9 cellular contexts compared by ENCODE assay signal in the genomic region with DNA sequence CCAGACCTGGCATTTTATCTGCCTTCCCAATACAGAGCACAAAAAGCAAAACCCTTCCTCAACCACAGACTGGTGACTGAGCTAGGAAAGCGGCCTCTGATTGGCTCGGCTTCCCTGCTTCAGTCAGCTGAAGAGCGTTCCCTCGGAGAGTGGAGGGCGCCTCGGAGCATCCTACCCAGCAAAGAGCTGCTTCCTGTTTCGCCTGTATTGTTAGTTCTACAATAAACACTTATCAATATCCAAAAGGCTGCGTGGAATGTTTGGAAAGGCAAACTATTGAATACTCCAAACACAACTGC.
DNase-seq lines count a peak whose midpoint lies in the region; ATAC-seq and TF ChIP-seq lines count a peak whose summit lies in the region.
"Had no signal": no experiment of that assay in that cellular context is flagged by ENCODE, and none has a peak within 500 bp of the region (broad histone marks: within the 10 kb centered on the region; RNA-seq: fewer than 3 reads in every experiment).

No MANE protein-coding gene starts in this region.

- H3K27ac Mint-ChIP-seq in CD4-positive, alpha-beta T cell: no peak overlapping the region

- peaks cover 4% of the 10 kb centered on the region for H3K27me3 Mint-ChIP-seq in CD4-positive, alpha-beta T cell

- intact Hi-C loops in CD4-positive, alpha-beta T cell (cut with DNase I, micrococcal nuclease): no loop called here

- H3K4me3 ChIP-seq in GM12865 (ENCODE audit: low read depth, low read length): no peak overlapping the region

- H3K4me1 Mint-ChIP-seq in CD4-positive, alpha-beta T cell (ENCODE audit: low read depth): no peaks in the 10 kb centered on the region

- ATAC-seq in GM21390 (IDR thresholded peaks at IDR 0.05; ENCODE audit: unreplicated experiment): no peak
- no peak for ATAC-seq in CD4-positive, alpha-beta T cell (ENCODE audit: poor library complexity)
- no peak for ATAC-seq in activated CD4-positive, CD25-positive, alpha-beta regulatory T cell treated with anti-CD3 and anti-CD28 coated beads, Interleukin-2, amount 50 U/mL, for 24 hours

- H3K36me3 Mint-ChIP-seq in CD4-positive, alpha-beta T cell (ENCODE audit: low read depth): no peaks in the 10 kb centered on the region

- DNase-seq in GM12865 (ENCODE audit: low read depth) (peak; percentile 31), NCI-H345 (lab: John Stamatoyannopoulos, UW) (peak; percentile 86), ecto neural progenitor cell (ENCODE audit: low spot score) (peak; percentile 61), myocyte (ENCODE audit: low read depth) (peak; percentile 30)
- no peak for DNase-seq in activated naive CD4-positive, alpha-beta T cell treated with anti-CD3 and anti-CD28 coated beads, Interleukin-2, amount 50 U/mL, for 16 hours
- DNase-seq in CD4-positive, alpha-beta T cell: no peak
- DNase-seq: stimulated activated CD4-positive, alpha-beta T cell treated with anti-CD3 and anti-CD28 coated beads, Interleukin-12 subunit alpha, Interleukin-12 subunit beta, amount 100 ng/mL, for 4 hours had no signal

- H3K27me3 ChIP-seq in CD4-positive, alpha-beta T cell (ENCODE audit: control insufficient read depth, insufficient read depth, low read length): no peaks in the 10 kb centered on the region

- no peaks in the 10 kb centered on the region for H3K9me3 Mint-ChIP-seq in CD4-positive, alpha-beta T cell

- CTCF ChIA-PET in CD4-positive, alpha-beta T cell (lab: Charles Lee): no interaction called here

- H3K27ac ChIP-seq in CD4-positive, alpha-beta T cell (ENCODE audit: low read depth, low read length): no peak overlapping the region

- H3K9me3 ChIP-seq in CD4-positive, alpha-beta T cell (ENCODE audit: control insufficient read depth, low read length): no peaks in the 10 kb centered on the region

- POLR2A ChIA-PET in CD4-positive, alpha-beta T cell (lab: Charles Lee): no interaction called here

- TF ChIP-seq CTCF in GM12865 (IDR thresholded peaks at IDR 0.05; ENCODE audit: insufficient read depth, low read depth, low read length, missing control alignments): no peak
- TF ChIP-seq CTCF in CD4-positive, alpha-beta T cell (IDR thresholded peaks at IDR 0.05): no peak

- H3K4me3 Mint-ChIP-seq in CD4-positive, alpha-beta T cell: no peak overlapping the region

Comparison
In these comparisons a context has a peak if more than half of its experiments do, and no peak if none do; other contexts are left out.
1. DNase-seq: peak in GM12865 (single experiment), NCI-H345 (single experiment), ecto neural progenitor cell (single experiment) and myocyte (single experiment); none in activated naive CD4-positive, alpha-beta T cell treated with anti-CD3 and anti-CD28 coated beads, Interleukin-2, amount 50 U/mL, for 16 hours (single experiment) and CD4-positive, alpha-beta T cell (0 of 10).